ENCODE assay signal across 1 cellular context in genomic region chr11:72395993-72396392, GRCh38.
TF ChIP-seq lines count a peak whose summit lies in the region.

No MANE protein-coding gene starts in this region.

TF ChIP-seq in GM23338, 12 proteins besides CTCF, POLR2A, EP300 and RAD21:
- TF ChIP-seq EZH2phosphoT487 (IDR thresholded peaks at IDR 0.05; ENCODE audit: unreplicated experiment) (no peak), ZNF462 (CRISPR knock-in tag; IDR thresholded peaks at IDR 0.05) (no peak), REST (IDR thresholded peaks at IDR 0.05; ENCODE audit: unreplicated experiment) (no peak), NANOG (IDR thresholded peaks at IDR 0.05; ENCODE audit: borderline replicate concordance) (no peak), STAT1 (IDR thresholded peaks at IDR 0.05; ENCODE audit: unreplicated experiment) (no peak), ETS1 (IDR thresholded peaks at IDR 0.05) (no peak), ZNF114 (CRISPR knock-in tag; IDR thresholded peaks at IDR 0.05) (no peak), POLR2AphosphoS5 (IDR thresholded peaks at IDR 0.05; ENCODE audit: low read depth) (no peak), JUNB (IDR thresholded peaks at IDR 0.05; ENCODE audit: unreplicated experiment) (no peak)
